8 cellular contexts compared by ENCODE assay signal in genomic region chr3:40458473-40458872, GRCh38. TPM values are rescaled to one million over a fixed set of nuclear protein-coding genes. Genes with fewer than 3 reads are reported as not detected.
DNase-seq lines count a peak whose midpoint lies in the region; ATAC-seq and TF ChIP-seq lines count a peak whose summit lies in the region.

No MANE protein-coding gene starts in this region.

- peak overlapping the region; percentile 97 for H3K27ac Mint-ChIP-seq in activated CD4-positive, alpha-beta T cell treated with anti-CD3 and anti-CD28 coated beads for 36 hours
- peak overlapping the region; percentile 83 for H3K27ac Mint-ChIP-seq in activated CD4-positive, alpha-beta memory T cell treated with anti-CD3 and anti-CD28 coated beads for 36 hours
- peak overlapping the region; percentile 83 for H3K27ac Mint-ChIP-seq in glutamatergic neuron (ENCODE audit: unreplicated experiment)
- H3K27ac Mint-ChIP-seq in stimulated activated memory B cell treated with anti-CD40 and anti-IgM and Interleukin-4, amounts not matched to agents 10 μg/mL and 1 μg/mL and 100 μg/mL, for 72 hours, result peak overlapping the region; percentile 90

- intact Hi-C loops in activated CD4-positive, alpha-beta T cell treated with anti-CD3 and anti-CD28 coated beads for 36 hours (cut with DNase I, micrococcal nuclease), result loop anchor here (5.0 to 10.0 kb wide), 3 partner anchors 746 to 1149 kb away; partner anchors contain the start of gene RPSA (in 1 of the 2)
- intact Hi-C loops in activated CD4-positive, alpha-beta memory T cell treated with anti-CD3 and anti-CD28 coated beads for 36 hours (cut with micrococcal nuclease), result loop anchor here (10.0 kb wide), 2 partner anchors 746 to 1556 kb away; no protein-coding TSS in a partner anchor

- TF ChIP-seq CTCF in glutamatergic neuron (IDR thresholded peaks at IDR 0.05; ENCODE audit: partially characterized antibody, unreplicated experiment), result no peak

- peak overlapping the region; percentile 86 for H3K4me3 Mint-ChIP-seq in activated CD4-positive, alpha-beta T cell treated with anti-CD3 and anti-CD28 coated beads for 36 hours
- H3K4me3 Mint-ChIP-seq in activated CD4-positive, alpha-beta memory T cell treated with anti-CD3 and anti-CD28 coated beads for 36 hours, result peak overlapping the region; percentile 77
- H3K4me3 Mint-ChIP-seq in glutamatergic neuron (ENCODE audit: unreplicated experiment), result peak overlapping the region; percentile 88
- H3K4me3 Mint-ChIP-seq in stimulated activated memory B cell treated with anti-CD40 and anti-IgM and Interleukin-4, amounts not matched to agents 10 μg/mL and 1 μg/mL and 100 μg/mL, for 72 hours, result peak overlapping the region; percentile 86

- H3K4me1 Mint-ChIP-seq in activated CD4-positive, alpha-beta T cell treated with anti-CD3 and anti-CD28 coated beads for 36 hours, result peaks cover 57% of the 10 kb centered on the region
- H3K4me1 Mint-ChIP-seq in activated CD4-positive, alpha-beta memory T cell treated with anti-CD3 and anti-CD28 coated beads for 36 hours (ENCODE audit: low read depth), result peaks cover 50% of the 10 kb centered on the region
- H3K4me1 Mint-ChIP-seq in glutamatergic neuron (ENCODE audit: low read depth, unreplicated experiment), result peaks cover 10% of the 10 kb centered on the region
- peaks cover 26% of the 10 kb centered on the region for H3K4me1 Mint-ChIP-seq in stimulated activated memory B cell treated with anti-CD40 and anti-IgM and Interleukin-4, amounts not matched to agents 10 μg/mL and 1 μg/mL and 100 μg/mL, for 72 hours

- POLR2A ChIA-PET in activated CD4-positive, alpha-beta T cell treated with anti-CD3 and anti-CD28 coated beads for 36 hours (lab: Charles Lee), result interaction anchor here (0.7 kb wide), 1 partner anchor 1309 kb away, joined by 3 read pairs; no protein-coding TSS in a partner anchor
- POLR2A ChIA-PET in activated CD4-positive, alpha-beta memory T cell treated with anti-CD3 and anti-CD28 coated beads for 36 hours (lab: Charles Lee), result interaction anchor here (1.1 kb wide), 1 partner anchor 70 kb away, joined by 3 read pairs; no protein-coding TSS in a partner anchor

- no peak for ATAC-seq in activated CD4-positive, alpha-beta T cell treated with anti-CD3 and anti-CD28 coated beads for 36 hours
- ATAC-seq in stimulated activated memory B cell treated with anti-CD40 and anti-IgM and Interleukin-4, amounts not matched to agents 10 μg/mL and 1 μg/mL and 100 μg/mL, for 72 hours, result no peak
- ATAC-seq in HG02884 (IDR thresholded peaks at IDR 0.05; ENCODE audit: unreplicated experiment), result no peak

- no peaks in the 10 kb centered on the region for H3K27me3 Mint-ChIP-seq in activated CD4-positive, alpha-beta T cell treated with anti-CD3 and anti-CD28 coated beads for 36 hours
- H3K27me3 Mint-ChIP-seq in activated CD4-positive, alpha-beta memory T cell treated with anti-CD3 and anti-CD28 coated beads for 36 hours, result peaks cover 1% of the 10 kb centered on the region
- H3K27me3 Mint-ChIP-seq in glutamatergic neuron (ENCODE audit: unreplicated experiment), result peaks cover 5% of the 10 kb centered on the region
- H3K27me3 Mint-ChIP-seq in stimulated activated memory B cell treated with anti-CD40 and anti-IgM and Interleukin-4, amounts not matched to agents 10 μg/mL and 1 μg/mL and 100 μg/mL, for 72 hours, result no peaks in the 10 kb centered on the region

- peaks cover 49% of the 10 kb centered on the region for H3K36me3 Mint-ChIP-seq in activated CD4-positive, alpha-beta T cell treated with anti-CD3 and anti-CD28 coated beads for 36 hours (ENCODE audit: low read depth)
- peaks cover 51% of the 10 kb centered on the region for H3K36me3 Mint-ChIP-seq in activated CD4-positive, alpha-beta memory T cell treated with anti-CD3 and anti-CD28 coated beads for 36 hours
- peaks cover 5% of the 10 kb centered on the region for H3K36me3 Mint-ChIP-seq in glutamatergic neuron (ENCODE audit: unreplicated experiment)
- H3K36me3 Mint-ChIP-seq in stimulated activated memory B cell treated with anti-CD40 and anti-IgM and Interleukin-4, amounts not matched to agents 10 μg/mL and 1 μg/mL and 100 μg/mL, for 72 hours, result peaks cover 35% of the 10 kb centered on the region

- CTCF ChIA-PET in activated CD4-positive, alpha-beta T cell treated with anti-CD3 and anti-CD28 coated beads for 36 hours (lab: Charles Lee), result interaction anchor here (0.6 kb wide), 2 partner anchors 20 kb away, joined by 3 to 4 read pairs; no protein-coding TSS in a partner anchor
- CTCF ChIA-PET in activated CD4-positive, alpha-beta memory T cell treated with anti-CD3 and anti-CD28 coated beads for 36 hours (lab: Charles Lee), result interaction anchor here (2.1 kb wide), 1 partner anchor 19 kb away, joined by 5 read pairs; the partner anchor contains the start of gene ZNF619

- no peaks in the 10 kb centered on the region for H3K9me3 Mint-ChIP-seq in activated CD4-positive, alpha-beta T cell treated with anti-CD3 and anti-CD28 coated beads for 36 hours (ENCODE audit: low read depth)
- no peaks in the 10 kb centered on the region for H3K9me3 Mint-ChIP-seq in activated CD4-positive, alpha-beta memory T cell treated with anti-CD3 and anti-CD28 coated beads for 36 hours
- peaks cover 3% of the 10 kb centered on the region for H3K9me3 Mint-ChIP-seq in glutamatergic neuron (ENCODE audit: unreplicated experiment)
- H3K9me3 Mint-ChIP-seq in stimulated activated memory B cell treated with anti-CD40 and anti-IgM and Interleukin-4, amounts not matched to agents 10 μg/mL and 1 μg/mL and 100 μg/mL, for 72 hours, result peaks cover 3% of the 10 kb centered on the region

- DNase-seq in activated CD4-positive, alpha-beta T cell treated with anti-CD3 and anti-CD28 coated beads for 36 hours, result no peak
- no peak for DNase-seq in activated CD4-positive, alpha-beta T cell treated with anti-CD3 and anti-CD28 coated beads for 1 hour
- no peak for DNase-seq in activated CD4-positive, alpha-beta memory T cell treated with anti-CD3 and anti-CD28 coated beads for 36 hours
- DNase-seq in glutamatergic neuron, result no peak
- DNase-seq in NCI-H2227 (lab: John Stamatoyannopoulos, UW; ENCODE audit: unreplicated experiment), result no peak
- DNase-seq in NCI-H146 treated with DMSO at 0.1 percent for 48 hours (lab: John Stamatoyannopoulos, UW; ENCODE audit: unreplicated experiment), result no peak

RNA-seq across cellular contexts. Expression of gene RPL14, which starts 1.3 kb away (rescaled TPM):
- 1,000 to 10,000 TPM; 3,053 to 3,976 TPM for total RNA-seq in activated CD4-positive, alpha-beta T cell treated with anti-CD3 and anti-CD28 coated beads for 36 hours
- 1,000 to 10,000 TPM; 2,924 to 2,949 TPM for total RNA-seq in activated CD4-positive, alpha-beta memory T cell treated with anti-CD3 and anti-CD28 coated beads for 36 hours
- total RNA-seq in glutamatergic neuron (ENCODE audit: unreplicated experiment), result 1,217 TPM

RNA-seq across cellular contexts. Expression of gene ZNF619, which starts 18.4 kb away (rescaled TPM):
- 1 to 10 TPM; 5.6 to 7.0 TPM for total RNA-seq in activated CD4-positive, alpha-beta T cell treated with anti-CD3 and anti-CD28 coated beads for 36 hours
- total RNA-seq in activated CD4-positive, alpha-beta memory T cell treated with anti-CD3 and anti-CD28 coated beads for 36 hours, result 1 to 10 TPM; 7.4 to 8.3 TPM
- total RNA-seq in glutamatergic neuron (ENCODE audit: unreplicated experiment), result 7.2 TPM

RNA-seq across cellular contexts. Expression of gene ZNF620, which starts 47.4 kb away (rescaled TPM):
- total RNA-seq in activated CD4-positive, alpha-beta T cell treated with anti-CD3 and anti-CD28 coated beads for 36 hours, result 1 to 10 TPM; 3.8 to 3.9 TPM
- total RNA-seq in activated CD4-positive, alpha-beta memory T cell treated with anti-CD3 and anti-CD28 coated beads for 36 hours, result 1 to 10 TPM; 2.9 to 3.7 TPM
- total RNA-seq in glutamatergic neuron (ENCODE audit: unreplicated experiment), result 18.6 TPM
